Comparison of ENCODE assay signal across 1 cellular context in the genomic region with DNA sequence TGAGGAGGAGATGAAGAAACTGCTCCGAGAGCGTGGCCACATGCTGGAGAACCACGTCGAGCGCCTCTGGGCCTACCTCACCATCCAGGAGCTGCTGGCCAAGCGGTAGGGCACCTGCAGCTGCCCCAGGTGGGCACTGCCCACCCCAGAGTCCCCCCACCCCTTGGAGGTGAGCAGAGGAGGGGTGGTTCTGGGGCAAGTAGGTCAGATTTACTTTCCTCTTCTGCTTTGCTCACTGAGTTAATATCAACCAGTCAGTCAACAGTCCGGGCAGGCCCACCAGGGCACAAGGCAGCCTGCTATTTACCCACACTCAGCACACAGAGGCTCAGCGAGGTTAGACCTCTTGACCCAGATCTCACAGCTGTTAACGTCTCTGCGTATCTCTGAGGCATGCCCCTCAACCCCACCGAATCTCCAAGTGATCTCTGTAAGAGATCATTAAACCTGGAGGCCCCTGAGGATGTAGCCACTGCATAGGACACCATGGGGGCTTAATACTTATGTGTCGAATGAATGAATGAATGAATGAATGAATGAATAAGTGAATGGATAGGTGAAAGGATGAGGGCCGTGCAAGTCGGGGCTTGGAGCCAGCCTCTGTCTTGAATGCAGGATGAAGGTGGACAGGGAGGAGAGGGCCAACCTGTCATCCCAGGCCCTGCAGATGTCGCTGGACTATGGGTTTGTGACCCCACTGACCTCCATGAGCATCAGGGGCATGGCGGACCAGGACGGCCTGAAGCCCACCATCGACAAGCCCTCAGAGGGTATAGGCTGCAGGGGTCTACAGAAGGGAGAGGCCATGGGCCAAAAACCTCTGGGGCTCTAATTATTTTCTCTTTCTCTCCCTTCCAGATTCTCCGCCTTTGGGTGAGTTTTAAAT.
TF ChIP-seq lines count a peak whose summit lies in the region.

No MANE protein-coding gene starts in this region.

TF ChIP-seq in HepG2, 621 proteins besides CTCF, POLR2A, EP300 and RAD21 (continued from another document and continues in another):
- TF ChIP-seq E2F2 (CRISPR knock-in tag; IDR thresholded peaks at IDR 0.05; ENCODE audit: borderline replicate concordance) (no peak), NAIF1 (CRISPR knock-in tag; IDR thresholded peaks at IDR 0.05; ENCODE audit: borderline replicate concordance) (no peak), NCOA2 (CRISPR knock-in tag; IDR thresholded peaks at IDR 0.05) (peak; percentile 57), ZNF710 (CRISPR knock-in tag; IDR thresholded peaks at IDR 0.05; ENCODE audit: borderline replicate concordance) (0 out of 2 replicates have a peak, but pooled peaks have one; percentile 53), BRD4 (CRISPR knock-in tag; IDR thresholded peaks at IDR 0.05) (no peak), FOXP1 (IDR thresholded peaks at IDR 0.05) (no peak), FOXP1 (CRISPR knock-in tag; IDR thresholded peaks at IDR 0.05) (peak; percentile 65), FOXC1 (CRISPR knock-in tag; IDR thresholded peaks at IDR 0.05; ENCODE audit: borderline replicate concordance) (0 out of 2 replicates have a peak, but pooled peaks have one; percentile 60), ZNF224 (CRISPR knock-in tag; IDR thresholded peaks at IDR 0.05) (peak; percentile 64; the same call in 1 of the 2 replicates), SATB2 (CRISPR knock-in tag; IDR thresholded peaks at IDR 0.05) (no peak), SP1 (IDR thresholded peaks at IDR 0.05) (no peak), SP1 (CRISPR knock-in tag; IDR thresholded peaks at IDR 0.05) (no peak), ZNF17 (CRISPR knock-in tag; IDR thresholded peaks at IDR 0.05) (no peak), CHD4 (IDR thresholded peaks at IDR 0.05; ENCODE audit: borderline replicate concordance, low read length) (no peak), ZNF672 (CRISPR knock-in tag; IDR thresholded peaks at IDR 0.05) (no peak), ZNF263 (CRISPR knock-in tag; IDR thresholded peaks at IDR 0.05) (no peak), GATA4 (IDR thresholded peaks at IDR 0.05; ENCODE audit: borderline replicate concordance, low read depth) (no peak; the same call in 1 of the 2 replicates), ZNF619 (CRISPR knock-in tag; IDR thresholded peaks at IDR 0.05) (no peak), CENPT (CRISPR knock-in tag; IDR thresholded peaks at IDR 0.05; ENCODE audit: low read depth) (no peak), SNAPC5 (CRISPR knock-in tag; IDR thresholded peaks at IDR 0.05; ENCODE audit: borderline replicate concordance) (no peak), ISL2 (CRISPR knock-in tag; IDR thresholded peaks at IDR 0.05) (peak; percentile 68), ETV5 (CRISPR knock-in tag; IDR thresholded peaks at IDR 0.05; ENCODE audit: borderline replicate concordance) (no peak; the same call in 1 of the 2 replicates), SOX13 (IDR thresholded peaks at IDR 0.05) (no peak), SOX13 (CRISPR knock-in tag; conservative IDR thresholded peaks at IDR 0.05 in 1 of 2, IDR thresholded peaks at IDR 0.05 in 1 of 2) (peak in 1 of 2 experiments; percentile 76; a peak in 2 of 4 replicates), ZNF788 (CRISPR knock-in tag; IDR thresholded peaks at IDR 0.05; ENCODE audit: borderline replicate concordance) (peak; percentile 68; the same call in 1 of the 2 replicates)
- TF ChIP-seq, protein P1, sequence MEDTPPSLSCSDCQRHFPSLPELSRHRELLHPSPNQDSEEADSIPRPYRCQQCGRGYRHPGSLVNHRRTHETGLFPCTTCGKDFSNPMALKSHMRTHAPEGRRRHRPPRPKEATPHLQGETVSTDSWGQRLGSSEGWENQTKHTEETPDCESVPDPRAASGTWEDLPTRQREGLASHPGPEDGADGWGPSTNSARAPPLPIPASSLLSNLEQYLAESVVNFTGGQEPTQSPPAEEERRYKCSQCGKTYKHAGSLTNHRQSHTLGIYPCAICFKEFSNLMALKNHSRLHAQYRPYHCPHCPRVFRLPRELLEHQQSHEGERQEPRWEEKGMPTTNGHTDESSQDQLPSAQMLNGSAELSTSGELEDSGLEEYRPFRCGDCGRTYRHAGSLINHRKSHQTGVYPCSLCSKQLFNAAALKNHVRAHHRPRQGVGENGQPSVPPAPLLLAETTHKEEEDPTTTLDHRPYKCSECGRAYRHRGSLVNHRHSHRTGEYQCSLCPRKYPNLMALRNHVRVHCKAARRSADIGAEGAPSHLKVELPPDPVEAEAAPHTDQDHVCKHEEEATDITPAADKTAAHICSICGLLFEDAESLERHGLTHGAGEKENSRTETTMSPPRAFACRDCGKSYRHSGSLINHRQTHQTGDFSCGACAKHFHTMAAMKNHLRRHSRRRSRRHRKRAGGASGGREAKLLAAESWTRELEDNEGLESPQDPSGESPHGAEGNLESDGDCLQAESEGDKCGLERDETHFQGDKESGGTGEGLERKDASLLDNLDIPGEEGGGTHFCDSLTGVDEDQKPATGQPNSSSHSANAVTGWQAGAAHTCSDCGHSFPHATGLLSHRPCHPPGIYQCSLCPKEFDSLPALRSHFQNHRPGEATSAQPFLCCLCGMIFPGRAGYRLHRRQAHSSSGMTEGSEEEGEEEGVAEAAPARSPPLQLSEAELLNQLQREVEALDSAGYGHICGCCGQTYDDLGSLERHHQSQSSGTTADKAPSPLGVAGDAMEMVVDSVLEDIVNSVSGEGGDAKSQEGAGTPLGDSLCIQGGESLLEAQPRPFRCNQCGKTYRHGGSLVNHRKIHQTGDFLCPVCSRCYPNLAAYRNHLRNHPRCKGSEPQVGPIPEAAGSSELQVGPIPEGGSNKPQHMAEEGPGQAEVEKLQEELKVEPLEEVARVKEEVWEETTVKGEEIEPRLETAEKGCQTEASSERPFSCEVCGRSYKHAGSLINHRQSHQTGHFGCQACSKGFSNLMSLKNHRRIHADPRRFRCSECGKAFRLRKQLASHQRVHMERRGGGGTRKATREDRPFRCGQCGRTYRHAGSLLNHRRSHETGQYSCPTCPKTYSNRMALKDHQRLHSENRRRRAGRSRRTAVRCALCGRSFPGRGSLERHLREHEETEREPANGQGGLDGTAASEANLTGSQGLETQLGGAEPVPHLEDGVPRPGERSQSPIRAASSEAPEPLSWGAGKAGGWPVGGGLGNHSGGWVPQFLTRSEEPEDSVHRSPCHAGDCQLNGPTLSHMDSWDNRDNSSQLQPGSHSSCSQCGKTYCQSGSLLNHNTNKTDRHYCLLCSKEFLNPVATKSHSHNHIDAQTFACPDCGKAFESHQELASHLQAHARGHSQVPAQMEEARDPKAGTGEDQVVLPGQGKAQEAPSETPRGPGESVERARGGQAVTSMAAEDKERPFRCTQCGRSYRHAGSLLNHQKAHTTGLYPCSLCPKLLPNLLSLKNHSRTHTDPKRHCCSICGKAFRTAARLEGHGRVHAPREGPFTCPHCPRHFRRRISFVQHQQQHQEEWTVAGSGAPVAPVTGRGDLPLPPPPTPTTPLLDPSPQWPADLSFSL (CRISPR knock-in tag; IDR thresholded peaks at IDR 0.05): no peak
- TF ChIP-seq, protein P2, sequence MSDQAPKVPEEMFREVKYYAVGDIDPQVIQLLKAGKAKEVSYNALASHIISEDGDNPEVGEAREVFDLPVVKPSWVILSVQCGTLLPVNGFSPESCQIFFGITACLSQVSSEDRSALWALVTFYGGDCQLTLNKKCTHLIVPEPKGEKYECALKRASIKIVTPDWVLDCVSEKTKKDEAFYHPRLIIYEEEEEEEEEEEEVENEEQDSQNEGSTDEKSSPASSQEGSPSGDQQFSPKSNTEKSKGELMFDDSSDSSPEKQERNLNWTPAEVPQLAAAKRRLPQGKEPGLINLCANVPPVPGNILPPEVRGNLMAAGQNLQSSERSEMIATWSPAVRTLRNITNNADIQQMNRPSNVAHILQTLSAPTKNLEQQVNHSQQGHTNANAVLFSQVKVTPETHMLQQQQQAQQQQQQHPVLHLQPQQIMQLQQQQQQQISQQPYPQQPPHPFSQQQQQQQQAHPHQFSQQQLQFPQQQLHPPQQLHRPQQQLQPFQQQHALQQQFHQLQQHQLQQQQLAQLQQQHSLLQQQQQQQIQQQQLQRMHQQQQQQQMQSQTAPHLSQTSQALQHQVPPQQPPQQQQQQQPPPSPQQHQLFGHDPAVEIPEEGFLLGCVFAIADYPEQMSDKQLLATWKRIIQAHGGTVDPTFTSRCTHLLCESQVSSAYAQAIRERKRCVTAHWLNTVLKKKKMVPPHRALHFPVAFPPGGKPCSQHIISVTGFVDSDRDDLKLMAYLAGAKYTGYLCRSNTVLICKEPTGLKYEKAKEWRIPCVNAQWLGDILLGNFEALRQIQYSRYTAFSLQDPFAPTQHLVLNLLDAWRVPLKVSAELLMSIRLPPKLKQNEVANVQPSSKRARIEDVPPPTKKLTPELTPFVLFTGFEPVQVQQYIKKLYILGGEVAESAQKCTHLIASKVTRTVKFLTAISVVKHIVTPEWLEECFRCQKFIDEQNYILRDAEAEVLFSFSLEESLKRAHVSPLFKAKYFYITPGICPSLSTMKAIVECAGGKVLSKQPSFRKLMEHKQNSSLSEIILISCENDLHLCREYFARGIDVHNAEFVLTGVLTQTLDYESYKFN (CRISPR knock-in tag; conservative IDR thresholded peaks at IDR 0.05): peak; percentile 94
- TF ChIP-seq, protein P3, sequence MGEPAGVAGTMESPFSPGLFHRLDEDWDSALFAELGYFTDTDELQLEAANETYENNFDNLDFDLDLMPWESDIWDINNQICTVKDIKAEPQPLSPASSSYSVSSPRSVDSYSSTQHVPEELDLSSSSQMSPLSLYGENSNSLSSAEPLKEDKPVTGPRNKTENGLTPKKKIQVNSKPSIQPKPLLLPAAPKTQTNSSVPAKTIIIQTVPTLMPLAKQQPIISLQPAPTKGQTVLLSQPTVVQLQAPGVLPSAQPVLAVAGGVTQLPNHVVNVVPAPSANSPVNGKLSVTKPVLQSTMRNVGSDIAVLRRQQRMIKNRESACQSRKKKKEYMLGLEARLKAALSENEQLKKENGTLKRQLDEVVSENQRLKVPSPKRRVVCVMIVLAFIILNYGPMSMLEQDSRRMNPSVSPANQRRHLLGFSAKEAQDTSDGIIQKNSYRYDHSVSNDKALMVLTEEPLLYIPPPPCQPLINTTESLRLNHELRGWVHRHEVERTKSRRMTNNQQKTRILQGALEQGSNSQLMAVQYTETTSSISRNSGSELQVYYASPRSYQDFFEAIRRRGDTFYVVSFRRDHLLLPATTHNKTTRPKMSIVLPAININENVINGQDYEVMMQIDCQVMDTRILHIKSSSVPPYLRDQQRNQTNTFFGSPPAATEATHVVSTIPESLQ (CRISPR knock-in tag; conservative IDR thresholded peaks at IDR 0.05): no peak
- TF ChIP-seq, protein P4, sequence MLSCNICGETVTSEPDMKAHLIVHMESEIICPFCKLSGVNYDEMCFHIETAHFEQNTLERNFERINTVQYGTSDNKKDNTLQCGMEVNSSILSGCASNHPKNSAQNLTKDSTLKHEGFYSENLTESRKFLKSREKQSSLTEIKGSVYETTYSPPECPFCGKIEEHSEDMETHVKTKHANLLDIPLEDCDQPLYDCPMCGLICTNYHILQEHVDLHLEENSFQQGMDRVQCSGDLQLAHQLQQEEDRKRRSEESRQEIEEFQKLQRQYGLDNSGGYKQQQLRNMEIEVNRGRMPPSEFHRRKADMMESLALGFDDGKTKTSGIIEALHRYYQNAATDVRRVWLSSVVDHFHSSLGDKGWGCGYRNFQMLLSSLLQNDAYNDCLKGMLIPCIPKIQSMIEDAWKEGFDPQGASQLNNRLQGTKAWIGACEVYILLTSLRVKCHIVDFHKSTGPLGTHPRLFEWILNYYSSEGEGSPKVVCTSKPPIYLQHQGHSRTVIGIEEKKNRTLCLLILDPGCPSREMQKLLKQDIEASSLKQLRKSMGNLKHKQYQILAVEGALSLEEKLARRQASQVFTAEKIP (CRISPR knock-in tag; IDR thresholded peaks at IDR 0.05; ENCODE audit: borderline replicate concordance): no peak
- TF ChIP-seq, protein P5, sequence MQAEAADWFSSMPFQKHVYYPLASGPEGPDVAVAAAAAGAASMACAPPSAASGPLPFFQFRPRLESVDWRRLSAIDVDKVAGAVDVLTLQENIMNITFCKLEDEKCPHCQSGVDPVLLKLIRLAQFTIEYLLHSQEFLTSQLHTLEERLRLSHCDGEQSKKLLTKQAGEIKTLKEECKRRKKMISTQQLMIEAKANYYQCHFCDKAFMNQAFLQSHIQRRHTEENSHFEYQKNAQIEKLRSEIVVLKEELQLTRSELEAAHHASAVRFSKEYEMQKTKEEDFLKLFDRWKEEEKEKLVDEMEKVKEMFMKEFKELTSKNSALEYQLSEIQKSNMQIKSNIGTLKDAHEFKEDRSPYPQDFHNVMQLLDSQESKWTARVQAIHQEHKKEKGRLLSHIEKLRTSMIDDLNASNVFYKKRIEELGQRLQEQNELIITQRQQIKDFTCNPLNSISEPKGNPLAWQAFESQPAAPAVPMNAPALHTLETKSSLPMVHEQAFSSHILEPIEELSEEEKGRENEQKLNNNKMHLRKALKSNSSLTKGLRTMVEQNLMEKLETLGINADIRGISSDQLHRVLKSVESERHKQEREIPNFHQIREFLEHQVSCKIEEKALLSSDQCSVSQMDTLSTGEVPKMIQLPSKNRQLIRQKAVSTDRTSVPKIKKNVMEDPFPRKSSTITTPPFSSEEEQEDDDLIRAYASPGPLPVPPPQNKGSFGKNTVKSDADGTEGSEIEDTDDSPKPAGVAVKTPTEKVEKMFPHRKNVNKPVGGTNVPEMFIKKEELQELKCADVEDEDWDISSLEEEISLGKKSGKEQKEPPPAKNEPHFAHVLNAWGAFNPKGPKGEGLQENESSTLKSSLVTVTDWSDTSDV (CRISPR knock-in tag; IDR thresholded peaks at IDR 0.05): 0 out of 2 replicates have a peak, but pooled peaks have one; percentile 32
- TF ChIP-seq, protein P6, sequence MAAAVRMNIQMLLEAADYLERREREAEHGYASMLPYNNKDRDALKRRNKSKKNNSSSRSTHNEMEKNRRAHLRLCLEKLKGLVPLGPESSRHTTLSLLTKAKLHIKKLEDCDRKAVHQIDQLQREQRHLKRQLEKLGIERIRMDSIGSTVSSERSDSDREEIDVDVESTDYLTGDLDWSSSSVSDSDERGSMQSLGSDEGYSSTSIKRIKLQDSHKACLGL (CRISPR knock-in tag; IDR thresholded peaks at IDR 0.05): 0 out of 2 replicates have a peak, but pooled peaks have one; percentile 36
